Comparison of ENCODE assay signal across 22 cellular contexts in the genomic region with DNA sequence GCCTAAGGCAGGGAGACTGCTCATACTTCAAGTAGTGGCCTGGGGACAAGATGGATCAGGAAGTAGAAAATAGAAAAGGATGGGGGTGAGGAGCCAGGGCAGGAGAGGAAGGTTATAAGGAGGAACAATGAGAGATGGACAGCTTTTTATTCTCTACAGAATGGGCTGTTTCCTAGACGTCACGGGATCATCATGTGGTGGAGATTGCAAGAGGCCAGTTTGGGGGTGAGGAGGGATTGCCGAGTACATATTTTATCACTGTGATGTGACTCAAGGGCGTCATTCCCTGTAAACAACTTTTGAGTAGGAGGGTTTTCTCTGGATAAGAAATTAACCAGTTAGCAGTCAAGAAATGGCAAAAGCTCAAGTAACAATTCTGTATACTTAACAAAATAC.
DNase-seq lines count a peak whose midpoint lies in the region; FAIRE-seq and TF ChIP-seq lines count a peak whose summit lies in the region.
"Had no signal": no experiment of that assay in that cellular context is flagged by ENCODE, and none has a peak within 500 bp of the region (broad histone marks: within the 10 kb centered on the region; RNA-seq: fewer than 3 reads in every experiment).

No MANE protein-coding gene starts in this region.

- no peaks in the 10 kb centered on the region for H4K20me1 ChIP-seq in astrocyte (ENCODE audit: insufficient read depth, low read length)
- no peaks in the 10 kb centered on the region for H4K20me1 ChIP-seq in H9 (ENCODE audit: control insufficient read depth, insufficient read depth, insufficient read length)
- H4K20me1 ChIP-seq: BLaER1 had no signal

- H4K8ac ChIP-seq in H9 (replicated peaks; ENCODE audit: insufficient read length, low read depth, low read length): no peak overlapping the region

- H3T11ph ChIP-seq in H9 (ENCODE audit: low read length): no peak overlapping the region

- H3K9me3 ChIP-seq in astrocyte (ENCODE audit: insufficient read depth, low read depth, low read length) (no peaks in the 10 kb centered on the region), spleen (peaks cover 0 to 8% (median 0%) of the 10 kb centered on the region in 8 donors), H9 (ENCODE audit: control insufficient read depth, low read depth, low read length) (no peaks in the 10 kb centered on the region)
- H3K9me3 ChIP-seq: sigmoid colon had no signal

- H2BK120ac ChIP-seq in H9 (ENCODE audit: low read depth, low read length, poor library complexity, severe bottlenecking): no peak overlapping the region

- peaks cover 15% of the 10 kb centered on the region for H3K4me1 Mint-ChIP-seq in T-helper 1 cell treated with Interleukin-12 subunit alpha and Interleukin-12 subunit beta and Interleukin-4 antibody, amounts not matched to agents 30 μg/mL and 1 μg/mL, for 36 hours (ENCODE audit: low read depth)
- H3K4me1 Mint-ChIP-seq in astrocyte (ENCODE audit: low read depth, unreplicated experiment) (peaks cover 13% of the 10 kb centered on the region), H9 (no peaks in the 10 kb centered on the region)

- H3K14ac ChIP-seq in H9 (ENCODE audit: insufficient read depth, low read length): no peak overlapping the region

- TF ChIP-seq POLR2A in spleen (IDR thresholded peaks at IDR 0.05): no peak

- H4K5ac ChIP-seq in H9 (ENCODE audit: insufficient read length, low read depth, low read length): no peak overlapping the region

- H3K4me3 ChIP-seq in astrocyte (ENCODE audit: insufficient read depth, low read depth, low read length) (no peak overlapping the region), spleen (no peak overlapping the region)
- H3K4me3 ChIP-seq: BLaER1, sigmoid colon had no signal

- no peak overlapping the region for H3K23ac ChIP-seq in H9 (ENCODE audit: insufficient read length, low read depth, low read length)

- no peak overlapping the region for H2BK20ac ChIP-seq in H9 (ENCODE audit: low read depth, low read length, poor library complexity, severe bottlenecking)

- peaks cover 4% of the 10 kb centered on the region for H3K36me3 Mint-ChIP-seq in T-helper 1 cell treated with Interleukin-12 subunit alpha and Interleukin-12 subunit beta and Interleukin-4 antibody, amounts not matched to agents 30 μg/mL and 1 μg/mL, for 36 hours (ENCODE audit: low read depth)
- no peaks in the 10 kb centered on the region for H3K36me3 Mint-ChIP-seq in astrocyte (ENCODE audit: low read depth, unreplicated experiment)
- H3K36me3 Mint-ChIP-seq in H9 (ENCODE audit: insufficient read depth in 1 of 3, low read depth in 3 of 3): peaks cover under 1 to 17% (median under 1%) of the 10 kb centered on the region in 3 experiments; a peak in 5 of 7 replicates

- H3K36me3 ChIP-seq in astrocyte (ENCODE audit: insufficient read depth, low read length) (no peaks in the 10 kb centered on the region), spleen (no peaks in the 10 kb centered on the region)
- H3K36me3 ChIP-seq: BLaER1, sigmoid colon had no signal

- no peak overlapping the region for H2AK5ac ChIP-seq in H9 (ENCODE audit: insufficient read length, low read length)

- H3K4me3 Mint-ChIP-seq in T-helper 1 cell treated with Interleukin-12 subunit alpha and Interleukin-12 subunit beta and Interleukin-4 antibody, amounts not matched to agents 30 μg/mL and 1 μg/mL, for 36 hours: no peak overlapping the region
- H3K4me3 Mint-ChIP-seq in astrocyte (ENCODE audit: unreplicated experiment) (no peak overlapping the region), H9 (no peak overlapping the region)
- H3K4me3 Mint-ChIP-seq: endodermal cell had no signal

- H3K9ac ChIP-seq in astrocyte (ENCODE audit: low read length) (peak overlapping the region; percentile 2), H9 (ENCODE audit: extremely low read depth, insufficient read length, low read length) (no peak overlapping the region)
- H3K9ac ChIP-seq: BLaER1 had no signal

- TF ChIP-seq CTCF in astrocyte (IDR thresholded peaks at IDR 0.05; ENCODE audit: insufficient read depth, low read depth, low read length) (no peak), spleen (IDR thresholded peaks at IDR 0.05 in 8 of 11, conservative IDR thresholded peaks at IDR 0.05 in 3 of 11) (no peak), H9 (conservative IDR thresholded peaks at IDR 0.05) (no peak)

- H3K4ac ChIP-seq in H9 (ENCODE audit: low read depth, low read length): no peak overlapping the region

- H3K27me3 ChIP-seq in astrocyte (ENCODE audit: insufficient read depth, low read length) (no peaks in the 10 kb centered on the region), spleen (replicated peaks in 1 of 7) (no peaks in the 10 kb centered on the region), H9 (ENCODE audit: insufficient read depth, low read length) (no peaks in the 10 kb centered on the region)
- H3K27me3 ChIP-seq: BLaER1, foreskin keratinocyte, sigmoid colon had no signal

- H3K4me1 ChIP-seq in astrocyte (ENCODE audit: insufficient read depth, low read length): peaks cover 13% of the 10 kb centered on the region
- H3K4me1 ChIP-seq in spleen: peaks cover 0 to 20% (median 12%) of the 10 kb centered on the region in 6 donors
- H3K4me1 ChIP-seq in H9 (ENCODE audit: insufficient read depth, low read length): no peaks in the 10 kb centered on the region; the same call in 1 of the 2 replicates
- H3K4me1 ChIP-seq: BLaER1, sigmoid colon had no signal

- H3K27ac ChIP-seq in astrocyte (ENCODE audit: low read depth, low read length): peak overlapping the region; percentile 67
- peak overlapping the region; percentile 1 to 85 (median 68) for H3K27ac ChIP-seq in spleen
- no peak overlapping the region for H3K27ac ChIP-seq in H9 (ENCODE audit: insufficient read length, low read depth, low read length)
- H3K27ac ChIP-seq: BLaER1, foreskin keratinocyte, sigmoid colon had no signal

- no peak overlapping the region for H2BK5ac ChIP-seq in H9 (ENCODE audit: insufficient read length, low read length)

- H3K23me2 ChIP-seq in H9 (ENCODE audit: insufficient read length, low read depth, low read length, poor library complexity, severe bottlenecking): no peaks in the 10 kb centered on the region

- H2BK12ac ChIP-seq in H9 (ENCODE audit: insufficient read length, low read depth, low read length): no peak overlapping the region

- intact Hi-C loops in spleen (cut with DNase I; ENCODE audit: low total_unique reads): loop anchor here (5.0 kb wide), 1 partner anchor 451 kb away; no protein-coding TSS in a partner anchor

- FAIRE-seq in astrocyte (lab: Jason Lieb, UNC): no peak

- no peak overlapping the region for H2BK15ac ChIP-seq in H9 (ENCODE audit: low read depth, low read length)

- DNase-seq in T-helper 1 cell (no peak), astrocyte (ENCODE audit: low read depth) (no peak), iris pigment epithelial cell (ENCODE audit: low read depth) (peak; percentile 82), spleen (no peak), NCI-H1105 (lab: John Stamatoyannopoulos, UW) (no peak), H9 (no peak), GOT3 (lab: John Stamatoyannopoulos, UW) (no peak)
- DNase-seq: activated effector memory CD4-positive, alpha-beta T cell treated with Interleukin-2 at 50 U/mL for 16 hours; amygdala; cerebellar nuclear complex; endodermal cell; KG1; left cardiac atrium; NCI-H1048; NCI-H2081 treated with DMSO at 0.1 percent for 48 hours; NCI-H524 treated with DMSO at 0.1 percent for 48 hours; sigmoid colon; stimulated activated CD4-positive, alpha-beta T cell treated with anti-CD3 and anti-CD28 coated beads, Interleukin-2, amount 100 ng/mL, for 48 hours; T-helper 9 cell had no signal

- 46 to 88% (median 68%) methylated on average over 4 of the region's 4 CpGs for WGBS in spleen, 5 donors
- no CpG with 5 or more reads among the region's 4 CpGs for WGBS in H9 (ENCODE audit: extremely low coverage, insufficient read length, low lambda C conversion rate)

- no peak overlapping the region for H4K91ac ChIP-seq in H9 (ENCODE audit: insufficient read length, low read depth, low read length)

- no peaks in the 10 kb centered on the region for H3K79me2 ChIP-seq in astrocyte (ENCODE audit: insufficient read depth, low read length)
- no peaks in the 10 kb centered on the region for H3K79me2 ChIP-seq in H9 (ENCODE audit: insufficient read depth, low read length)

- H3K27ac Mint-ChIP-seq in T-helper 1 cell treated with Interleukin-12 subunit alpha and Interleukin-12 subunit beta and Interleukin-4 antibody, amounts not matched to agents 30 μg/mL and 1 μg/mL, for 36 hours: peak overlapping the region; percentile 14
- peak overlapping the region; percentile 5 for H3K27ac Mint-ChIP-seq in astrocyte (ENCODE audit: unreplicated experiment)
- H3K27ac Mint-ChIP-seq in H9: no peak overlapping the region
- H3K27ac Mint-ChIP-seq: endodermal cell had no signal

- H2AFZ ChIP-seq in astrocyte (ENCODE audit: low read depth, low read length): peak overlapping the region; percentile 59
- no peak overlapping the region for H2AFZ ChIP-seq in H9 (ENCODE audit: low read length)

- H3K9me3 Mint-ChIP-seq in T-helper 1 cell treated with Interleukin-12 subunit alpha and Interleukin-12 subunit beta and Interleukin-4 antibody, amounts not matched to agents 30 μg/mL and 1 μg/mL, for 36 hours: peaks cover 28% of the 10 kb centered on the region
- H3K9me3 Mint-ChIP-seq in astrocyte (ENCODE audit: unreplicated experiment) (peaks cover 10% of the 10 kb centered on the region), H9 (peaks cover 16% of the 10 kb centered on the region in 2 experiments)

- no peaks in the 10 kb centered on the region for H3K79me1 ChIP-seq in H9 (ENCODE audit: insufficient read depth, low read depth, low read length, poor library complexity, severe bottlenecking)

- H3K18ac ChIP-seq in H9 (ENCODE audit: insufficient read length, low read depth, low read length): no peak overlapping the region

- no peak overlapping the region for H3K56ac ChIP-seq in H9 (ENCODE audit: insufficient read length, low read depth, low read length)

- H3K27me3 Mint-ChIP-seq in T-helper 1 cell treated with Interleukin-12 subunit alpha and Interleukin-12 subunit beta and Interleukin-4 antibody, amounts not matched to agents 30 μg/mL and 1 μg/mL, for 36 hours (ENCODE audit: low read depth): no peaks in the 10 kb centered on the region
- H3K27me3 Mint-ChIP-seq in astrocyte (ENCODE audit: low read depth, unreplicated experiment) (no peaks in the 10 kb centered on the region), H9 (ENCODE audit: low read depth) (no peaks in the 10 kb centered on the region)

- peak overlapping the region; percentile 47 for H3K4me2 ChIP-seq in astrocyte (ENCODE audit: low read length)
- no peak overlapping the region for H3K4me2 ChIP-seq in H9 (ENCODE audit: insufficient read depth, insufficient read length, low read length)
- H3K4me2 ChIP-seq: BLaER1 had no signal

Comparison
In these comparisons a context has a peak if more than half of its experiments do, and no peak if none do; other contexts are left out.
1. H3K27ac Mint-ChIP-seq: peak in T-helper 1 cell treated with Interleukin-12 subunit alpha and Interleukin-12 subunit beta and Interleukin-4 antibody, amounts not matched to agents 30 μg/mL and 1 μg/mL, for 36 hours (single experiment) and astrocyte (single experiment); none in H9 (0 of 3).